Comparison of ENCODE assay signal across 23 cellular contexts in genomic region chr10:277963-278362, GRCh38.
DNase-seq lines count a peak whose midpoint lies in the region; ATAC-seq, FAIRE-seq and TF ChIP-seq lines count a peak whose summit lies in the region.
"Had no signal": no experiment of that assay in that cellular context is flagged by ENCODE, and none has a peak within 500 bp of the region (broad histone marks: within the 10 kb centered on the region; RNA-seq: fewer than 3 reads in every experiment).

No MANE protein-coding gene starts in this region.

- no peaks in the 10 kb centered on the region for H3K9me3 Mint-ChIP-seq in central memory CD8-positive, alpha-beta T cell
- H3K9me3 Mint-ChIP-seq: CD4-positive, alpha-beta memory T cell; HFFc6 had no signal

- H2BK15ac ChIP-seq in neuronal stem cell (ENCODE audit: low read length), result no peak overlapping the region

- DNase-seq in HepG2 (ENCODE audit: low spot score) (no peak), right lobe of liver (no peak), neuronal stem cell (ENCODE audit: low spot score) (no peak), upper lobe of right lung (no peak), GDM1 (lab: John Stamatoyannopoulos, UW) (no peak), NCI-H524 treated with DMSO at 0.1 percent for 48 hours (lab: John Stamatoyannopoulos, UW) (no peak)
- no peak for DNase-seq in central memory CD8-positive, alpha-beta T cell (ENCODE audit: low spot score in 2 of 2)
- DNase-seq: BE2C; CD4-positive, alpha-beta memory T cell; DMS153; DMS79 treated with DMSO at 0.1 percent for 48 hours; EL; HCEC 1CT; HFFc6 had no signal

- H3K18ac ChIP-seq in neuronal stem cell (ENCODE audit: low read length), result peak overlapping the region; percentile 40

- H3K4me3 Mint-ChIP-seq in central memory CD8-positive, alpha-beta T cell, result no peak overlapping the region
- H3K4me3 Mint-ChIP-seq: CD4-positive, alpha-beta memory T cell; HFFc6 had no signal

- peaks cover 2% of the 10 kb centered on the region for H3K4me1 Mint-ChIP-seq in central memory CD8-positive, alpha-beta T cell

- H2BK12ac ChIP-seq in neuronal stem cell (ENCODE audit: low read length), result no peak overlapping the region

- H2AK5ac ChIP-seq in neuronal stem cell (ENCODE audit: low read depth, low read length), result no peak overlapping the region

- TF ChIP-seq POLR2A in HepG2 (IDR thresholded peaks at IDR 0.05; ENCODE audit: insufficient read depth in 1 of 2, low read depth in 2 of 2, low read length in 2 of 2), result no peak
- TF ChIP-seq POLR2A in right lobe of liver (IDR thresholded peaks at IDR 0.05), result no peak

- H2BK5ac ChIP-seq in neuronal stem cell (ENCODE audit: low read length), result no peak overlapping the region

- ATAC-seq in HepG2, result no peak
- ATAC-seq in right lobe of liver, result no peak
- ATAC-seq in central memory CD8-positive, alpha-beta T cell (replicated peaks; ENCODE audit: extremely low read depth, poor library complexity, severe bottlenecking), result no peak
- ATAC-seq in upper lobe of right lung, result peak; percentile 21
- no peak for ATAC-seq in HG02798 (IDR thresholded peaks at IDR 0.05; ENCODE audit: poor library complexity, unreplicated experiment)

- H3K36me3 Mint-ChIP-seq in central memory CD8-positive, alpha-beta T cell (ENCODE audit: insufficient read depth), result peaks cover 5% of the 10 kb centered on the region

- no peaks in the 10 kb centered on the region for H3K79me1 ChIP-seq in neuronal stem cell (ENCODE audit: low read depth, low read length)

- H3K14ac ChIP-seq in neuronal stem cell (ENCODE audit: low read length), result peak overlapping the region; percentile 86

- TF ChIP-seq CTCF in HepG2 (CRISPR knock-in tag; IDR thresholded peaks at IDR 0.05) (no peak), right lobe of liver (IDR thresholded peaks at IDR 0.05) (no peak), upper lobe of right lung (IDR thresholded peaks at IDR 0.05) (no peak)

- no peak for FAIRE-seq in HepG2 (lab: Jason Lieb, UNC)
- FAIRE-seq: A204.1, D721Med, G401.6, GM12892, GM19239, H1, HTR-8/SVneo had no signal

- H3K4ac ChIP-seq in neuronal stem cell (ENCODE audit: low read length), result no peak overlapping the region

- H3K9me3 ChIP-seq in HepG2 (ENCODE audit: low read length) (no peaks in the 10 kb centered on the region), right lobe of liver (no peaks in the 10 kb centered on the region), neuronal stem cell (replicated peaks in 1 of 2; ENCODE audit: control insufficient read depth in 2 of 2, insufficient read depth in 1 of 2, low read depth in 1 of 2, low read length in 2 of 2) (no peaks in the 10 kb centered on the region), upper lobe of right lung (no peaks in the 10 kb centered on the region)
- H3K9me3 ChIP-seq: BE2C had no signal

- H3K23ac ChIP-seq in neuronal stem cell (ENCODE audit: low read depth, low read length, poor library complexity), result peak overlapping the region; percentile 16

- H3K4me1 ChIP-seq in HepG2 (ENCODE audit: insufficient read depth, low read length), result no peaks in the 10 kb centered on the region
- no peaks in the 10 kb centered on the region for H3K4me1 ChIP-seq in right lobe of liver
- no peaks in the 10 kb centered on the region for H3K4me1 ChIP-seq in neuronal stem cell (ENCODE audit: control insufficient read depth in 2 of 2, insufficient read depth in 1 of 2, low read depth in 1 of 2, low read length in 2 of 2)
- no peaks in the 10 kb centered on the region for H3K4me1 ChIP-seq in upper lobe of right lung

- CTCF ChIA-PET in HepG2 (lab: Yijun Ruan, JAX; ENCODE audit: low intra/inter-chr PET ratio, low total read pairs), result no interaction called here

- intact Hi-C loops in HepG2 (cut with micrococcal nuclease; ENCODE audit: unreplicated experiment), result no loop called here
- intact Hi-C loops in right lobe of liver (cut with DNase I), result no loop called here
- intact Hi-C loops in upper lobe of right lung (cut with DNase I), result no loop called here

- BruUV-seq in HepG2 (replicated peaks; lab: Mats Ljungman, UMichigan), result no TSS peak

- no peaks in the 10 kb centered on the region for H3K79me2 ChIP-seq in HepG2 (ENCODE audit: insufficient read depth, low read length)

- peaks cover 3 to 16% of the 10 kb centered on the region in 2 experiments; a peak in 2 of 5 replicates for H3K36me3 ChIP-seq in HepG2 (replicated peaks in 1 of 2; ENCODE audit: control insufficient read depth in 1 of 2, insufficient read depth in 2 of 2, low read length in 2 of 2)
- H3K36me3 ChIP-seq in right lobe of liver, result peaks cover 0 to 17% (median 0%) of the 10 kb centered on the region in 4 donors
- H3K36me3 ChIP-seq in neuronal stem cell (replicated peaks in 1 of 2; ENCODE audit: control insufficient read depth in 2 of 2, insufficient read depth in 2 of 2, low read length in 2 of 2), result peaks cover 22 to 87% of the 10 kb centered on the region in 2 donors
- peaks cover 48% of the 10 kb centered on the region for H3K36me3 ChIP-seq in upper lobe of right lung
- H3K36me3 ChIP-seq: BE2C had no signal

- H4K20me1 ChIP-seq in HepG2 (ENCODE audit: insufficient read depth, low read length), result no peaks in the 10 kb centered on the region

- H3K27ac Mint-ChIP-seq in central memory CD8-positive, alpha-beta T cell (ENCODE audit: low read depth), result peak overlapping the region; percentile 9
- H3K27ac Mint-ChIP-seq: HFFc6 had no signal

- peak overlapping the region; percentile 66 for H4K8ac ChIP-seq in neuronal stem cell (ENCODE audit: low read depth, low read length)

- no peaks in the 10 kb centered on the region for H3K27me3 Mint-ChIP-seq in central memory CD8-positive, alpha-beta T cell
- H3K27me3 Mint-ChIP-seq: CD4-positive, alpha-beta memory T cell had no signal

- POLR2A ChIA-PET in HepG2 (lab: Yijun Ruan, JAX), result no interaction called here

- H3K9ac ChIP-seq in HepG2 (ENCODE audit: insufficient read depth, low read depth, low read length), result no peak overlapping the region
- peak overlapping the region; percentile 27 for H3K9ac ChIP-seq in neuronal stem cell (ENCODE audit: low read depth, low read length, poor library complexity)

- H3K27ac ChIP-seq in HepG2 (ENCODE audit: extremely low read length, insufficient read depth, low read length) (no peak overlapping the region), right lobe of liver (no peak overlapping the region), neuronal stem cell (replicated peaks; ENCODE audit: low read length) (no peak overlapping the region), upper lobe of right lung (no peak overlapping the region)
- H3K27ac ChIP-seq: C4-2B had no signal

- H3K27me3 ChIP-seq in HepG2 (ENCODE audit: control insufficient read depth in 1 of 2, insufficient read depth in 2 of 2, low read length in 2 of 2) (no peaks in the 10 kb centered on the region), right lobe of liver (no peaks in the 10 kb centered on the region), neuronal stem cell (ENCODE audit: control insufficient read depth in 3 of 3, insufficient read depth in 3 of 3, low read depth in 1 of 3, low read length in 3 of 3) (no peaks in the 10 kb centered on the region), upper lobe of right lung (no peaks in the 10 kb centered on the region)
- H3K27me3 ChIP-seq: BE2C had no signal

- no peak overlapping the region for H3K4me2 ChIP-seq in HepG2 (ENCODE audit: low read depth, low read length)
- no peak overlapping the region for H3K4me2 ChIP-seq in neuronal stem cell (ENCODE audit: insufficient read depth, low read length, poor library complexity, severe bottlenecking)

- in situ Hi-C loops in HepG2 (cut with HindIII; ENCODE audit: extremely low pct_ligation_motif_present, low pct_unique_long_range_greater_than_20kb), result no loop called here

- H2BK120ac ChIP-seq in neuronal stem cell (ENCODE audit: low read depth, low read length), result no peak overlapping the region

- H2AFZ ChIP-seq in HepG2 (ENCODE audit: low read length) (no peak overlapping the region), neuronal stem cell (ENCODE audit: low read length) (no peak overlapping the region)

- TF ChIP-seq EP300 in HepG2 (IDR thresholded peaks at IDR 0.05; ENCODE audit: low read depth in 2 of 2, low read length in 2 of 2) (no peak), HepG2 (CRISPR knock-in tag; IDR thresholded peaks at IDR 0.05; ENCODE audit: borderline replicate concordance) (no peak)

- WGBS in HepG2 (ENCODE audit: low lambda C conversion rate), result 99% methylated on average over 10 of the region's 19 CpGs
- WGBS in right lobe of liver (ENCODE audit: insufficient coverage, low coverage, low lambda C conversion rate, missing lambda C conversion rate), result 90% methylated on average over 2 of the region's 19 CpGs
- no CpG with 5 or more reads among the region's 19 CpGs for WGBS in neuronal stem cell (ENCODE audit: extremely low coverage in 2 of 2, insufficient read length in 2 of 2, insufficient replicate concordance in 1 of 2), 2 donors

- no peak overlapping the region for H4K91ac ChIP-seq in neuronal stem cell (ENCODE audit: low read depth, low read length, poor library complexity)

- TF ChIP-seq RAD21 in HepG2 (CRISPR knock-in tag; IDR thresholded peaks at IDR 0.05), result no peak

- H3K4me3 ChIP-seq in HepG2 (replicated peaks in 1 of 3; ENCODE audit: insufficient read depth in 1 of 3, low read depth in 2 of 3, low read length in 3 of 3) (no peak overlapping the region), right lobe of liver (no peak overlapping the region), neuronal stem cell (ENCODE audit: low read length in 2 of 2) (no peak overlapping the region), upper lobe of right lung (no peak overlapping the region)

TF ChIP-seq in HepG2, 621 proteins besides CTCF, POLR2A, EP300 and RAD21:
- TF ChIP-seq ZNF768 (CRISPR knock-in tag; IDR thresholded peaks at IDR 0.05), result 0 out of 2 replicates have a peak, but pooled peaks have one; percentile 12
- TF ChIP-seq ZNF30 (CRISPR knock-in tag; IDR thresholded peaks at IDR 0.05), result no peak
